28 cellular contexts compared by ENCODE assay signal in genomic region chr3:57616233-57616632, GRCh38.
"Had no signal": no experiment of that assay in that cellular context is flagged by ENCODE, and none has a peak within 500 bp of the region (broad histone marks: within the 10 kb centered on the region; RNA-seq: fewer than 3 reads in every experiment).

No MANE protein-coding gene starts in this region.

- DNase-seq: activated CD4-positive, alpha-beta T cell treated with anti-CD3 and anti-CD28 coated beads for 4 hours; activated CD4-positive, alpha-beta T cell treated with anti-CD3 and anti-CD28 coated beads, Interleukin-2, amount 50 U/mL, for 4 hours; activated gamma-delta T cell; activated naive CD4-positive, alpha-beta T cell treated with anti-CD3 and anti-CD28 coated beads, Interleukin-2, amount 50 U/mL, for 16 hours; activated T-cell treated with anti-CD3 and anti-CD28 coated beads for 4 hours; aorta; body of pancreas; cerebellar nuclear complex; dorsolateral prefrontal cortex; effector memory CD4-positive, alpha-beta T cell; kidney glomerular epithelial cell; left lung; lower lobe of right lung; mesendoderm; ovary; right lobe of liver; stimulated activated CD4-positive, alpha-beta T cell treated with anti-CD3 and anti-CD28 coated beads, Interleukin-12 subunit alpha, Interleukin-12 subunit beta, amount 100 ng/mL, for 4 hours; stimulated activated CD4-positive, alpha-beta T cell treated with anti-CD3 and anti-CD28 coated beads, Interleukin-4, amount 100 ng/mL, for 1 hour had no signal

- H3K9me3 ChIP-seq: body of pancreas, lower lobe of right lung, ovary, right lobe of liver, suprapubic skin, tibial nerve had no signal

- H3K27me3 Mint-ChIP-seq: progenitor cell of endocrine pancreas; stimulated activated memory B cell treated with anti-CD40 and anti-IgM and Interleukin-4, amounts not matched to agents 10 μg/mL and 1 μg/mL and 100 μg/mL, for 72 hours had no signal

- FAIRE-seq: frontal cortex had no signal

- H3K4me1 ChIP-seq: body of pancreas, left lung, lower lobe of right lung, right lobe of liver, suprapubic skin, tibial nerve had no signal

- H3K4me3 ChIP-seq: body of pancreas, cardiac muscle cell, coronary artery, dorsolateral prefrontal cortex, left lung, lower lobe of right lung, ovary, right lobe of liver, suprapubic skin, tibial nerve had no signal

- H3K27me3 ChIP-seq: body of pancreas, cardiac muscle cell, dorsolateral prefrontal cortex, left lung, ovary, right lobe of liver, suprapubic skin, tibial nerve had no signal

- ATAC-seq: body of pancreas; left lung; lower lobe of right lung; right lobe of liver; stimulated activated memory B cell treated with anti-CD40 and anti-IgM and Interleukin-4, amounts not matched to agents 10 μg/mL and 1 μg/mL and 100 μg/mL, for 72 hours had no signal

- H3K4me3 Mint-ChIP-seq: activated T-helper 1 cell treated with anti-CD3 and anti-CD28 coated beads, Interleukin-12 subunit alpha, Interleukin-12 subunit beta, Interleukin-2, Interleukin-4 antibody, amounts not matched to agents 30 ng/mL and 10 ng/mL and 1 ng/mL, durations not matched to agents 14 hours and 24 hours and 36 hours; nephron; stimulated activated memory B cell treated with anti-CD40 and anti-IgM and Interleukin-4, amounts not matched to agents 10 μg/mL and 1 μg/mL and 100 μg/mL, for 72 hours had no signal

- H3K9me3 Mint-ChIP-seq: activated T-helper 1 cell treated with anti-CD3 and anti-CD28 coated beads, Interleukin-12 subunit alpha, Interleukin-12 subunit beta, Interleukin-2, Interleukin-4 antibody, amounts not matched to agents 30 ng/mL and 10 ng/mL and 1 ng/mL, durations not matched to agents 14 hours and 24 hours and 36 hours; stimulated activated memory B cell treated with anti-CD40 and anti-IgM and Interleukin-4, amounts not matched to agents 10 μg/mL and 1 μg/mL and 100 μg/mL, for 72 hours had no signal

- H3K36me3 ChIP-seq: cardiac muscle cell, lower lobe of right lung, ovary, right lobe of liver had no signal

- H3K27ac Mint-ChIP-seq: activated T-helper 1 cell treated with anti-CD3 and anti-CD28 coated beads, Interleukin-12 subunit alpha, Interleukin-12 subunit beta, Interleukin-2, Interleukin-4 antibody, amounts not matched to agents 30 ng/mL and 10 ng/mL and 1 ng/mL, durations not matched to agents 14 hours and 24 hours and 36 hours; nephron; progenitor cell of endocrine pancreas; stimulated activated memory B cell treated with anti-CD40 and anti-IgM and Interleukin-4, amounts not matched to agents 10 μg/mL and 1 μg/mL and 100 μg/mL, for 72 hours had no signal

- H3K27ac ChIP-seq: body of pancreas, cardiac muscle cell, coronary artery, dorsolateral prefrontal cortex, lower lobe of right lung, ovary, right lobe of liver, suprapubic skin, tibial nerve, VCaP had no signal

- H3K4me1 Mint-ChIP-seq: nephron; stimulated activated memory B cell treated with anti-CD40 and anti-IgM and Interleukin-4, amounts not matched to agents 10 μg/mL and 1 μg/mL and 100 μg/mL, for 72 hours had no signal
